Comparison of ENCODE assay signal across 1 cellular context in the genomic region with DNA sequence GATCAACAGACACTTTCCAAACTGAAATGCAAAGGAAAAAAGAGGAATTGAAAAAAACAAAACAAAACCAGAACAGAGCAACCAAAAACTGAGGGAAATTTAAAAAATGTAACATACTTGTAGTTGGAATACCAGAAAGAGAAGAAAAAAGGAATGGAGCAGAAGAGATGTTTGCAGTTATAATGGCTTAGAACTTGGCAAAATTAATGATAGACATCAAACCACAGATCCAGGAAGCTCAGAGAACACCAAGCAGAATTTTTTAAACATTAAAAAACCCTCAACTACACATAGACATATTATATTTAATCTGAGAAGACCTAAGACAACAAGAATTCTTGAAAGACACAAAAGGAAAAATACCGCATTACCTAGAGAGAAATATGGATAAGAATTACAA.
TF ChIP-seq lines count a peak whose summit lies in the region.

No MANE protein-coding gene starts in this region.

TF ChIP-seq in GM23338, 12 proteins besides CTCF, POLR2A, EP300 and RAD21:
- TF ChIP-seq, protein P1, sequence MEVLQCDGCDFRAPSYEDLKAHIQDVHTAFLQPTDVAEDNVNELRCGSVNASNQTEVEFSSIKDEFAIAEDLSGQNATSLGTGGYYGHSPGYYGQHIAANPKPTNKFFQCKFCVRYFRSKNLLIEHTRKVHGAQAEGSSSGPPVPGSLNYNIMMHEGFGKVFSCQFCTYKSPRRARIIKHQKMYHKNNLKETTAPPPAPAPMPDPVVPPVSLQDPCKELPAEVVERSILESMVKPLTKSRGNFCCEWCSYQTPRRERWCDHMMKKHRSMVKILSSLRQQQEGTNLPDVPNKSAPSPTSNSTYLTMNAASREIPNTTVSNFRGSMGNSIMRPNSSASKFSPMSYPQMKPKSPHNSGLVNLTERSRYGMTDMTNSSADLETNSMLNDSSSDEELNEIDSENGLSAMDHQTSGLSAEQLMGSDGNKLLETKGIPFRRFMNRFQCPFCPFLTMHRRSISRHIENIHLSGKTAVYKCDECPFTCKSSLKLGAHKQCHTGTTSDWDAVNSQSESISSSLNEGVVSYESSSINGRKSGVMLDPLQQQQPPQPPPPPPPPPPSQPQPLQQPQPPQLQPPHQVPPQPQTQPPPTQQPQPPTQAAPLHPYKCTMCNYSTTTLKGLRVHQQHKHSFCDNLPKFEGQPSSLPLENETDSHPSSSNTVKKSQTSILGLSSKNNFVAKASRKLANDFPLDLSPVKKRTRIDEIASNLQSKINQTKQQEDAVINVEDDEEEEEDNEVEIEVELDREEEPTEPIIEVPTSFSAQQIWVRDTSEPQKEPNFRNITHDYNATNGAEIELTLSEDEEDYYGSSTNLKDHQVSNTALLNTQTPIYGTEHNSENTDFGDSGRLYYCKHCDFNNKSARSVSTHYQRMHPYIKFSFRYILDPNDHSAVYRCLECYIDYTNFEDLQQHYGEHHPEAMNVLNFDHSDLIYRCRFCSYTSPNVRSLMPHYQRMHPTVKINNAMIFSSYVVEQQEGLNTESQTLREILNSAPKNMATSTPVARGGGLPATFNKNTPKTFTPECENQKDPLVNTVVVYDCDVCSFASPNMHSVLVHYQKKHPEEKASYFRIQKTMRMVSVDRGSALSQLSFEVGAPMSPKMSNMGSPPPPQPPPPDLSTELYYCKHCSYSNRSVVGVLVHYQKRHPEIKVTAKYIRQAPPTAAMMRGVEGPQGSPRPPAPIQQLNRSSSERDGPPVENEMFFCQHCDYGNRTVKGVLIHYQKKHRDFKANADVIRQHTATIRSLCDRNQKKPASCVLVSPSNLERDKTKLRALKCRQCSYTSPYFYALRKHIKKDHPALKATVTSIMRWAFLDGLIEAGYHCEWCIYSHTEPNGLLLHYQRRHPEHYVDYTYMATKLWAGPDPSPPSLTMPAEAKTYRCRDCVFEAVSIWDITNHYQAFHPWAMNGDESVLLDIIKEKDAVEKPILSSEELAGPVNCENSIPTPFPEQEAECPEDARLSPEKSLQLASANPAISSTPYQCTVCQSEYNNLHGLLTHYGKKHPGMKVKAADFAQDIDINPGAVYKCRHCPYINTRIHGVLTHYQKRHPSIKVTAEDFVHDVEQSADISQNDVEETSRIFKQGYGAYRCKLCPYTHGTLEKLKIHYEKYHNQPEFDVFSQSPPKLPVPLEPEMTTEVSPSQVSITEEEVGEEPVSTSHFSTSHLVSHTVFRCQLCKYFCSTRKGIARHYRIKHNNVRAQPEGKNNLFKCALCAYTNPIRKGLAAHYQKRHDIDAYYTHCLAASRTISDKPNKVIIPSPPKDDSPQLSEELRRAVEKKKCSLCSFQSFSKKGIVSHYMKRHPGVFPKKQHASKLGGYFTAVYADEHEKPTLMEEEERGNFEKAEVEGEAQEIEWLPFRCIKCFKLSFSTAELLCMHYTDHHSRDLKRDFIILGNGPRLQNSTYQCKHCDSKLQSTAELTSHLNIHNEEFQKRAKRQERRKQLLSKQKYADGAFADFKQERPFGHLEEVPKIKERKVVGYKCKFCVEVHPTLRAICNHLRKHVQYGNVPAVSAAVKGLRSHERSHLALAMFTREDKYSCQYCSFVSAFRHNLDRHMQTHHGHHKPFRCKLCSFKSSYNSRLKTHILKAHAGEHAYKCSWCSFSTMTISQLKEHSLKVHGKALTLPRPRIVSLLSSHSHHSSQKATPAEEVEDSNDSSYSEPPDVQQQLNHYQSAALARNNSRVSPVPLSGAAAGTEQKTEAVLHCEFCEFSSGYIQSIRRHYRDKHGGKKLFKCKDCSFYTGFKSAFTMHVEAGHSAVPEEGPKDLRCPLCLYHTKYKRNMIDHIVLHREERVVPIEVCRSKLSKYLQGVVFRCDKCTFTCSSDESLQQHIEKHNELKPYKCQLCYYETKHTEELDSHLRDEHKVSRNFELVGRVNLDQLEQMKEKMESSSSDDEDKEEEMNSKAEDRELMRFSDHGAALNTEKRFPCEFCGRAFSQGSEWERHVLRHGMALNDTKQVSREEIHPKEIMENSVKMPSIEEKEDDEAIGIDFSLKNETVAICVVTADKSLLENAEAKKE (CRISPR knock-in tag; IDR thresholded peaks at IDR 0.05): no peak
- no peak for TF ChIP-seq ZNF331 (CRISPR knock-in tag; IDR thresholded peaks at IDR 0.05; ENCODE audit: low read depth)
- no peak for TF ChIP-seq POLR2AphosphoS5 (IDR thresholded peaks at IDR 0.05; ENCODE audit: low read depth)
- TF ChIP-seq ZNF114 (CRISPR knock-in tag; IDR thresholded peaks at IDR 0.05): no peak
- TF ChIP-seq, protein P2, sequence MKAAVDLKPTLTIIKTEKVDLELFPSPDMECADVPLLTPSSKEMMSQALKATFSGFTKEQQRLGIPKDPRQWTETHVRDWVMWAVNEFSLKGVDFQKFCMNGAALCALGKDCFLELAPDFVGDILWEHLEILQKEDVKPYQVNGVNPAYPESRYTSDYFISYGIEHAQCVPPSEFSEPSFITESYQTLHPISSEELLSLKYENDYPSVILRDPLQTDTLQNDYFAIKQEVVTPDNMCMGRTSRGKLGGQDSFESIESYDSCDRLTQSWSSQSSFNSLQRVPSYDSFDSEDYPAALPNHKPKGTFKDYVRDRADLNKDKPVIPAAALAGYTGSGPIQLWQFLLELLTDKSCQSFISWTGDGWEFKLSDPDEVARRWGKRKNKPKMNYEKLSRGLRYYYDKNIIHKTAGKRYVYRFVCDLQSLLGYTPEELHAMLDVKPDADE (IDR thresholded peaks at IDR 0.05): no peak
- TF ChIP-seq, protein P3, sequence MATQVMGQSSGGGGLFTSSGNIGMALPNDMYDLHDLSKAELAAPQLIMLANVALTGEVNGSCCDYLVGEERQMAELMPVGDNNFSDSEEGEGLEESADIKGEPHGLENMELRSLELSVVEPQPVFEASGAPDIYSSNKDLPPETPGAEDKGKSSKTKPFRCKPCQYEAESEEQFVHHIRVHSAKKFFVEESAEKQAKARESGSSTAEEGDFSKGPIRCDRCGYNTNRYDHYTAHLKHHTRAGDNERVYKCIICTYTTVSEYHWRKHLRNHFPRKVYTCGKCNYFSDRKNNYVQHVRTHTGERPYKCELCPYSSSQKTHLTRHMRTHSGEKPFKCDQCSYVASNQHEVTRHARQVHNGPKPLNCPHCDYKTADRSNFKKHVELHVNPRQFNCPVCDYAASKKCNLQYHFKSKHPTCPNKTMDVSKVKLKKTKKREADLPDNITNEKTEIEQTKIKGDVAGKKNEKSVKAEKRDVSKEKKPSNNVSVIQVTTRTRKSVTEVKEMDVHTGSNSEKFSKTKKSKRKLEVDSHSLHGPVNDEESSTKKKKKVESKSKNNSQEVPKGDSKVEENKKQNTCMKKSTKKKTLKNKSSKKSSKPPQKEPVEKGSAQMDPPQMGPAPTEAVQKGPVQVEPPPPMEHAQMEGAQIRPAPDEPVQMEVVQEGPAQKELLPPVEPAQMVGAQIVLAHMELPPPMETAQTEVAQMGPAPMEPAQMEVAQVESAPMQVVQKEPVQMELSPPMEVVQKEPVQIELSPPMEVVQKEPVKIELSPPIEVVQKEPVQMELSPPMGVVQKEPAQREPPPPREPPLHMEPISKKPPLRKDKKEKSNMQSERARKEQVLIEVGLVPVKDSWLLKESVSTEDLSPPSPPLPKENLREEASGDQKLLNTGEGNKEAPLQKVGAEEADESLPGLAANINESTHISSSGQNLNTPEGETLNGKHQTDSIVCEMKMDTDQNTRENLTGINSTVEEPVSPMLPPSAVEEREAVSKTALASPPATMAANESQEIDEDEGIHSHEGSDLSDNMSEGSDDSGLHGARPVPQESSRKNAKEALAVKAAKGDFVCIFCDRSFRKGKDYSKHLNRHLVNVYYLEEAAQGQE (IDR thresholded peaks at IDR 0.05; ENCODE audit: unreplicated experiment): no peak
- no peak for TF ChIP-seq STAT1 (IDR thresholded peaks at IDR 0.05; ENCODE audit: unreplicated experiment)
- TF ChIP-seq EZH2 (IDR thresholded peaks at IDR 0.05; ENCODE audit: low read depth, unreplicated experiment): no peak
TF ChIP-seq in GM23338: peak in this region for 0.
